In the genomic region with DNA sequence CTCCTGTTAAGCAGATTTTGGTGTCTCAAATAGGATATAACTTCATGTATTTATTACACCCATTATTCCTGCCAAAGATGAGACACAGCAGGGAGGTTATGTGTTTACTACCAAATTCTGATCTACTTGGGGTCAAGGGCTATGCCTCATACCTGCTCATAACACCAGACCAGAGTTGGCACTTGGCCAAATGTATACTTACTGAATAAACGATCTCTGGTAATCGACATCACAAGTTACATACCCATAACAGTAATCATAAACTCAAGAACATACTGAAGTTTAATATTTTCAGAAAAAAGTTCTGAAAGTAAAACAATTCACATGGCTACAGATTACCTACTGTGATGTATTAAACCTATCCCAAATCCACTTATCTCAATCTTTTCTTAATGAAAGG, we compare ENCODE assay signal across 1 cellular context.
TF ChIP-seq lines count a peak whose summit lies in the region.

No MANE protein-coding gene starts in this region.

TF ChIP-seq in SK-N-SH, 30 proteins besides CTCF, POLR2A, EP300 and RAD21 (continued from another document):
- TF ChIP-seq PBX3 (IDR thresholded peaks at IDR 0.05) (no peak), CHD2 (IDR thresholded peaks at IDR 0.05; ENCODE audit: low read length, partially characterized antibody) (no peak)
- TF ChIP-seq, protein P1, sequence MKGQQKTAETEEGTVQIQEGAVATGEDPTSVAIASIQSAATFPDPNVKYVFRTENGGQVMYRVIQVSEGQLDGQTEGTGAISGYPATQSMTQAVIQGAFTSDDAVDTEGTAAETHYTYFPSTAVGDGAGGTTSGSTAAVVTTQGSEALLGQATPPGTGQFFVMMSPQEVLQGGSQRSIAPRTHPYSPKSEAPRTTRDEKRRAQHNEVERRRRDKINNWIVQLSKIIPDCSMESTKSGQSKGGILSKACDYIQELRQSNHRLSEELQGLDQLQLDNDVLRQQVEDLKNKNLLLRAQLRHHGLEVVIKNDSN (IDR thresholded peaks at IDR 0.05; ENCODE audit: borderline replicate concordance, low read depth), result no peak
